15 cellular contexts compared by ENCODE assay signal in genomic region chr13:51663980-51664957, GRCh38.
DNase-seq lines count a peak whose midpoint lies in the region; ATAC-seq and TF ChIP-seq lines count a peak whose summit lies in the region.
"Had no signal": no experiment of that assay in that cellular context is flagged by ENCODE, and none has a peak within 500 bp of the region (broad histone marks: within the 10 kb centered on the region; RNA-seq: fewer than 3 reads in every experiment).

No MANE protein-coding gene starts in this region.

- intact Hi-C loops in transverse colon (cut with DNase I; ENCODE audit: low total_unique reads): no loop called here

- TF ChIP-seq CTCF in transverse colon (IDR thresholded peaks at IDR 0.05): no peak

- 82 to 85% methylated on average over 5 to 8 of the region's 8 CpGs for WGBS in transverse colon (ENCODE audit: low coverage in 1 of 2), 2 donors

- H3K4me3 Mint-ChIP-seq in CD4-positive, CD25-positive, alpha-beta regulatory T cell: no peak overlapping the region
- peak overlapping the region in 1 of 10 donors; percentile 37 for H3K4me3 Mint-ChIP-seq in naive thymus-derived CD8-positive, alpha-beta T cell
- H3K4me3 Mint-ChIP-seq: activated CD8-positive, alpha-beta T cell treated with anti-CD3 and anti-CD28 coated beads for 36 hours; activated T-helper 17 cell treated with anti-CD3 and anti-CD28 coated beads, Interleukin-2, amount 50 U/mL, for 72 hours had no signal

- H3K4me3 ChIP-seq in CD4-positive, CD25-positive, alpha-beta regulatory T cell (ENCODE audit: low read depth, low read length): no peak overlapping the region
- H3K4me3 ChIP-seq in transverse colon: no peak overlapping the region

- peaks cover 23 to 38% (median 28%) of the 10 kb centered on the region in 4 donors for H3K4me1 Mint-ChIP-seq in CD4-positive, CD25-positive, alpha-beta regulatory T cell
- H3K4me1 Mint-ChIP-seq in naive thymus-derived CD8-positive, alpha-beta T cell: peaks cover 19 to 42% (median 33%) of the 10 kb centered on the region in 4 donors

- peaks cover 5% of the 10 kb centered on the region for H3K36me3 ChIP-seq in CD4-positive, CD25-positive, alpha-beta regulatory T cell (ENCODE audit: control insufficient read depth, insufficient read depth, low read length)
- H3K36me3 ChIP-seq in transverse colon: no peaks in the 10 kb centered on the region

- POLR2A ChIA-PET in naive thymus-derived CD8-positive, alpha-beta T cell (lab: Charles Lee): interaction anchor here (0.7 kb wide), 1 partner anchor 8 kb away, joined by 4 read pairs; no protein-coding TSS in a partner anchor

- H3K9me3 ChIP-seq in CD4-positive, CD25-positive, alpha-beta regulatory T cell (ENCODE audit: control insufficient read depth in 2 of 2, low read length in 2 of 2): no peaks in the 10 kb centered on the region
- no peaks in the 10 kb centered on the region for H3K9me3 ChIP-seq in transverse colon

- no peak for ATAC-seq in CD4-positive, CD25-positive, alpha-beta regulatory T cell (ENCODE audit: low read depth in 2 of 2)
- ATAC-seq in naive thymus-derived CD8-positive, alpha-beta T cell: peak; percentile 47 to 62
- ATAC-seq: activated CD8-positive, alpha-beta T cell treated with anti-CD3 and anti-CD28 coated beads for 36 hours; activated T-helper 17 cell treated with anti-CD3 and anti-CD28 coated beads, Interleukin-2, amount 50 U/mL, for 72 hours had no signal

- H3K27ac ChIP-seq in CD4-positive, CD25-positive, alpha-beta regulatory T cell (ENCODE audit: insufficient read depth, low read length, poor library complexity, severe bottlenecking): no peak overlapping the region
- H3K27ac ChIP-seq in transverse colon: no peak overlapping the region
- H3K27ac ChIP-seq: parathyroid adenoma had no signal

- peak in 1 of 3 donors; percentile 2 for DNase-seq in CD4-positive, CD25-positive, alpha-beta regulatory T cell
- DNase-seq in M059J (ENCODE audit: low read depth) (peak; percentile 51), fibroblast of peridontal ligament (ENCODE audit: extremely low read depth) (peak; percentile 51), DMS153 (lab: John Stamatoyannopoulos, UW) (no peak), amniotic stem cell (lab: John Stamatoyannopoulos, UW) (no peak), NCI-H226 (no peak), transverse colon (no peak)
- peak in 1 of 10 donors; percentile 14 for DNase-seq in naive thymus-derived CD8-positive, alpha-beta T cell
- DNase-seq: activated CD8-positive, alpha-beta T cell treated with anti-CD3 and anti-CD28 coated beads for 36 hours; dermis blood vessel endothelial cell; midbrain; NK-92 treated with Interleukin-12 subunit alpha and Interleukin-12 subunit beta, amount 100 ng/mL, for 24 hours; SIG-M5 had no signal

- peaks cover 0 to under 1% (median 0%) of the 10 kb centered on the region in 7 donors for H3K9me3 Mint-ChIP-seq in CD4-positive, CD25-positive, alpha-beta regulatory T cell
- H3K9me3 Mint-ChIP-seq in naive thymus-derived CD8-positive, alpha-beta T cell: no peaks in the 10 kb centered on the region
- H3K9me3 Mint-ChIP-seq: activated CD8-positive, alpha-beta T cell treated with anti-CD3 and anti-CD28 coated beads for 36 hours; activated T-helper 17 cell treated with anti-CD3 and anti-CD28 coated beads, Interleukin-2, amount 50 U/mL, for 72 hours had no signal

- no peaks in the 10 kb centered on the region for H3K27me3 Mint-ChIP-seq in CD4-positive, CD25-positive, alpha-beta regulatory T cell
- no peaks in the 10 kb centered on the region for H3K27me3 Mint-ChIP-seq in naive thymus-derived CD8-positive, alpha-beta T cell
- H3K27me3 Mint-ChIP-seq: activated CD8-positive, alpha-beta T cell treated with anti-CD3 and anti-CD28 coated beads for 36 hours; activated T-helper 17 cell treated with anti-CD3 and anti-CD28 coated beads, Interleukin-2, amount 50 U/mL, for 72 hours had no signal

- H3K36me3 Mint-ChIP-seq in CD4-positive, CD25-positive, alpha-beta regulatory T cell: peaks cover 26% of the 10 kb centered on the region
- H3K36me3 Mint-ChIP-seq in naive thymus-derived CD8-positive, alpha-beta T cell: peaks cover 0 to 17% (median 4%) of the 10 kb centered on the region in 3 donors

- no peaks in the 10 kb centered on the region for H3K27me3 ChIP-seq in CD4-positive, CD25-positive, alpha-beta regulatory T cell (ENCODE audit: control insufficient read depth, insufficient read depth, low read length)
- no peaks in the 10 kb centered on the region for H3K27me3 ChIP-seq in transverse colon

- no peak for TF ChIP-seq EP300 in transverse colon (IDR thresholded peaks at IDR 0.05; ENCODE audit: low read depth)

- no peak for TF ChIP-seq POLR2A in transverse colon (IDR thresholded peaks at IDR 0.05)

- no peaks in the 10 kb centered on the region for H3K4me1 ChIP-seq in CD4-positive, CD25-positive, alpha-beta regulatory T cell (ENCODE audit: control insufficient read depth, insufficient read depth, low read length, poor library complexity, severe bottlenecking)
- no peaks in the 10 kb centered on the region for H3K4me1 ChIP-seq in transverse colon

- in situ Hi-C loops in transverse colon (cut with MboI; ENCODE audit: low pct_ligation_motif_present in 1 of 4, low pct_unique_long_range_greater_than_20kb in 1 of 4, low sequenced_read_pairs in 3 of 4): no loop called here

- peak overlapping the region in 2 of 3 donors; percentile 30 to 34 for H3K27ac Mint-ChIP-seq in CD4-positive, CD25-positive, alpha-beta regulatory T cell
- H3K27ac Mint-ChIP-seq in naive thymus-derived CD8-positive, alpha-beta T cell: peak overlapping the region; percentile 1 to 74 (median 36)
- H3K27ac Mint-ChIP-seq: activated CD8-positive, alpha-beta T cell treated with anti-CD3 and anti-CD28 coated beads for 36 hours; activated T-helper 17 cell treated with anti-CD3 and anti-CD28 coated beads, Interleukin-2, amount 50 U/mL, for 72 hours had no signal

Comparison
In these comparisons a context has a peak if more than half of its experiments do, and no peak if none do; other contexts are left out.
1. ATAC-seq: peak in naive thymus-derived CD8-positive, alpha-beta T cell (2 of 2); none in CD4-positive, CD25-positive, alpha-beta regulatory T cell (0 of 2).
2. DNase-seq: peak in M059J (single experiment) and fibroblast of peridontal ligament (single experiment); none in DMS153 (single experiment), amniotic stem cell (single experiment), NCI-H226 (single experiment) and transverse colon (single experiment).